1 cellular context compared by ENCODE assay signal in genomic region chr5:136053336-136054121, GRCh38.
TF ChIP-seq lines count a peak whose summit lies in the region.

No MANE protein-coding gene starts in this region.

TF ChIP-seq in HepG2, 621 proteins besides CTCF, POLR2A, EP300 and RAD21 (continued from another document and continues in another):
- no peak for TF ChIP-seq PRDM15 (CRISPR knock-in tag; IDR thresholded peaks at IDR 0.05)
- TF ChIP-seq, protein P1, sequence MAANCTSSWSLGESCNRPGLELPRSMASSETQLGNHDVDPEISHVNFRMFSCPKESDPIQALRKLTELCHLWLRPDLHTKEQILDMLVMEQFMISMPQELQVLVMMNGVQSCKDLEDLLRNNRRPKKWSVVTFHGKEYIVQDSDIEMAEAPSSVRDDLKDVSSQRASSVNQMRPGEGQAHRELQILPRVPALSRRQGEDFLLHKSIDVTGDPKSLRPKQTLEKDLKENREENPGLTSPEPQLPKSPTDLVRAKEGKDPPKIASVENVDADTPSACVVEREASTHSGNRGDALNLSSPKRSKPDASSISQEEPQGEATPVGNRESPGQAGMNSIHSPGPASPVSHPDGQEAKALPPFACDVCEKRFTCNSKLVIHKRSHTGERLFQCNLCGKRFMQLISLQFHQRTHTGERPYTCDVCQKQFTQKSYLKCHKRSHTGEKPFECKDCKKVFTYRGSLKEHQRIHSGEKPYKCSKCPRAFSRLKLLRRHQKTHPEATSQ (CRISPR knock-in tag; IDR thresholded peaks at IDR 0.05; ENCODE audit: borderline replicate concordance) = no peak; the same call in 1 of the 2 replicates
- TF ChIP-seq, protein P2, sequence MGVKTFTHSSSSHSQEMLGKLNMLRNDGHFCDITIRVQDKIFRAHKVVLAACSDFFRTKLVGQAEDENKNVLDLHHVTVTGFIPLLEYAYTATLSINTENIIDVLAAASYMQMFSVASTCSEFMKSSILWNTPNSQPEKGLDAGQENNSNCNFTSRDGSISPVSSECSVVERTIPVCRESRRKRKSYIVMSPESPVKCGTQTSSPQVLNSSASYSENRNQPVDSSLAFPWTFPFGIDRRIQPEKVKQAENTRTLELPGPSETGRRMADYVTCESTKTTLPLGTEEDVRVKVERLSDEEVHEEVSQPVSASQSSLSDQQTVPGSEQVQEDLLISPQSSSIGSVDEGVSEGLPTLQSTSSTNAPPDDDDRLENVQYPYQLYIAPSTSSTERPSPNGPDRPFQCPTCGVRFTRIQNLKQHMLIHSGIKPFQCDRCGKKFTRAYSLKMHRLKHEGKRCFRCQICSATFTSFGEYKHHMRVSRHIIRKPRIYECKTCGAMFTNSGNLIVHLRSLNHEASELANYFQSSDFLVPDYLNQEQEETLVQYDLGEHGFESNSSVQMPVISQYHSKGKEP (CRISPR knock-in tag; IDR thresholded peaks at IDR 0.05) = no peak
- no peak for TF ChIP-seq ZNF264 (CRISPR knock-in tag; IDR thresholded peaks at IDR 0.05)
- TF ChIP-seq ZBTB38 (CRISPR knock-in tag; IDR thresholded peaks at IDR 0.05) = no peak
- TF ChIP-seq IRF9 (CRISPR knock-in tag; IDR thresholded peaks at IDR 0.05; ENCODE audit: borderline replicate concordance) = peak; percentile 94; the same call in 1 of the 2 replicates
- peak; percentile 73 for TF ChIP-seq MIER2 (CRISPR knock-in tag; IDR thresholded peaks at IDR 0.05)
- no peak for TF ChIP-seq NR3C1 (CRISPR knock-in tag; IDR thresholded peaks at IDR 0.05)
- peak; percentile 46; the same call in 1 of the 2 replicates for TF ChIP-seq RFX5 (IDR thresholded peaks at IDR 0.05; ENCODE audit: low read depth, low read length)
- peak; percentile 83; the same call in 1 of the 2 replicates for TF ChIP-seq ZNF710 (CRISPR knock-in tag; IDR thresholded peaks at IDR 0.05; ENCODE audit: borderline replicate concordance)
- TF ChIP-seq ESRRA (CRISPR knock-in tag; IDR thresholded peaks at IDR 0.05; ENCODE audit: low read depth) = peak; percentile 86
- TF ChIP-seq ZBTB42 (CRISPR knock-in tag; IDR thresholded peaks at IDR 0.05) = no peak
- peak; percentile 54 for TF ChIP-seq ZNF18 (CRISPR knock-in tag; IDR thresholded peaks at IDR 0.05; ENCODE audit: insufficient replicate concordance)
- TF ChIP-seq KMT2B (CRISPR knock-in tag; IDR thresholded peaks at IDR 0.05) = peak; percentile 30; the same call in 1 of the 2 replicates
- peak; percentile 80 for TF ChIP-seq HNF1A (IDR thresholded peaks at IDR 0.05; ENCODE audit: low read depth)
- TF ChIP-seq HNF1A (CRISPR knock-in tag; IDR thresholded peaks at IDR 0.05; ENCODE audit: borderline replicate concordance) = peak; percentile 93
- TF ChIP-seq KAT7 (CRISPR knock-in tag; IDR thresholded peaks at IDR 0.05; ENCODE audit: borderline replicate concordance) = no peak; the same call in 1 of the 2 replicates
- peak; percentile 95 for TF ChIP-seq ARID3A (IDR thresholded peaks at IDR 0.05; ENCODE audit: low read depth, low read length)
- peak; percentile 98 for TF ChIP-seq PHF21A (CRISPR knock-in tag; IDR thresholded peaks at IDR 0.05)
- TF ChIP-seq ZNF629 (CRISPR knock-in tag; conservative IDR thresholded peaks at IDR 0.05) = peak; percentile 38
- peak; percentile 79; the same call in 1 of the 2 replicates for TF ChIP-seq ZMAT3 (CRISPR knock-in tag; conservative IDR thresholded peaks at IDR 0.05)
- TF ChIP-seq DMTF1 (CRISPR knock-in tag; IDR thresholded peaks at IDR 0.05) = no peak
- TF ChIP-seq KLF13 (CRISPR knock-in tag; IDR thresholded peaks at IDR 0.05) = no peak
- no peak; the same call in 1 of the 2 replicates for TF ChIP-seq ZSCAN25 (CRISPR knock-in tag; IDR thresholded peaks at IDR 0.05)
- 0 out of 2 replicates have a peak, but pooled peaks have one; percentile 8 for TF ChIP-seq KDM4B (CRISPR knock-in tag; IDR thresholded peaks at IDR 0.05)
- TF ChIP-seq, protein P3, sequence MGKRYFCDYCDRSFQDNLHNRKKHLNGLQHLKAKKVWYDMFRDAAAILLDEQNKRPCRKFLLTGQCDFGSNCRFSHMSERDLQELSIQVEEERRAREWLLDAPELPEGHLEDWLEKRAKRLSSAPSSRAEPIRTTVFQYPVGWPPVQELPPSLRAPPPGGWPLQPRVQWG (CRISPR knock-in tag; IDR thresholded peaks at IDR 0.05; ENCODE audit: borderline replicate concordance, low read depth) = no peak
- peak; percentile 87; the same call in 1 of the 2 replicates for TF ChIP-seq STAT6 (CRISPR knock-in tag; IDR thresholded peaks at IDR 0.05; ENCODE audit: borderline replicate concordance)
